9 cellular contexts compared by ENCODE assay signal in genomic region chr7:35647171-35647574, GRCh38. TPM values are rescaled to one million over a fixed set of nuclear protein-coding genes. Genes with fewer than 3 reads are reported as not detected.
DNase-seq lines count a peak whose midpoint lies in the region; ATAC-seq and TF ChIP-seq lines count a peak whose summit lies in the region.
"Had no signal": no experiment of that assay in that cellular context is flagged by ENCODE, and none has a peak within 500 bp of the region (broad histone marks: within the 10 kb centered on the region; RNA-seq: fewer than 3 reads in every experiment).

No MANE protein-coding gene starts in this region.

- TF ChIP-seq POLR2A in thyroid gland (IDR thresholded peaks at IDR 0.05): no peak

- no peak overlapping the region for H3K9ac ChIP-seq in rectal smooth muscle tissue (ENCODE audit: low read length)

- H3K27ac ChIP-seq in rectal smooth muscle tissue (ENCODE audit: low read depth, low read length) (peak overlapping the region; percentile 62), thyroid gland (no peak overlapping the region)

- DNase-seq in NCI-H526 (lab: John Stamatoyannopoulos, UW) (peak; percentile 75 to 82), Right ventricle myocardium superior (no peak), thyroid gland (no peak)
- DNase-seq in stimulated activated CD4-positive, alpha-beta T cell treated with anti-CD3 and anti-CD28 coated beads, Interleukin-4, amount 100 ng/mL, for 4 hours: no peak
- DNase-seq in activated T-cell treated with anti-CD3 and anti-CD28 coated beads, Interleukin-2, amount 50 U/mL, for 1 hour: no peak
- DNase-seq: activated CD4-positive, alpha-beta T cell treated with anti-CD3 and anti-CD28 coated beads for 48 hours had no signal

- peak; percentile 65 for ATAC-seq in GM21529 (IDR thresholded peaks at IDR 0.05; ENCODE audit: unreplicated experiment)
- ATAC-seq in Right ventricle myocardium superior (ENCODE audit: poor library complexity): peak; percentile 60
- no peak for ATAC-seq in GM21367 (IDR thresholded peaks at IDR 0.05; ENCODE audit: unreplicated experiment)

- TF ChIP-seq CTCF in thyroid gland (IDR thresholded peaks at IDR 0.05): no peak

- H3K4me1 ChIP-seq in rectal smooth muscle tissue (ENCODE audit: control insufficient read depth, insufficient read depth, low read length): peaks cover 13% of the 10 kb centered on the region
- H3K4me1 ChIP-seq in thyroid gland: peaks cover 4 to 7% of the 10 kb centered on the region in 2 donors

- H3K27me3 ChIP-seq in rectal smooth muscle tissue (ENCODE audit: control insufficient read depth, insufficient read depth, low read length) (no peaks in the 10 kb centered on the region), thyroid gland (no peaks in the 10 kb centered on the region)

- no peaks in the 10 kb centered on the region for H3K9me3 ChIP-seq in thyroid gland

- WGBS in thyroid gland, 2 donors: 57 to 63% methylated on average over 4 of the region's 4 CpGs

- intact Hi-C loops in Right ventricle myocardium superior (cut with DNase I) (no loop called here), thyroid gland (cut with DNase I) (no loop called here)

- H3K4me3 ChIP-seq in rectal smooth muscle tissue (ENCODE audit: low read length): no peak overlapping the region
- no peak overlapping the region for H3K4me3 ChIP-seq in thyroid gland (replicated peaks in 1 of 3)

- H3K36me3 ChIP-seq in rectal smooth muscle tissue (ENCODE audit: control insufficient read depth, insufficient read depth, low read length) (no peaks in the 10 kb centered on the region), thyroid gland (no peaks in the 10 kb centered on the region)

RNA-seq across cellular contexts. Expression of gene HERPUD2, which starts 47.8 kb away (rescaled TPM):
- total RNA-seq in Right ventricle myocardium superior: 13.5 TPM
- 10 to 100 TPM; 27.0 to 35.9 (median 29.9) TPM for total RNA-seq in thyroid gland

Comparison
In these comparisons a context has a peak if more than half of its experiments do, and no peak if none do; other contexts are left out.
1. DNase-seq: peak in NCI-H526 (2 of 2); none in Right ventricle myocardium superior (single experiment), stimulated activated CD4-positive, alpha-beta T cell treated with anti-CD3 and anti-CD28 coated beads, Interleukin-4, amount 100 ng/mL, for 4 hours (0 of 2), thyroid gland (0 of 2) and activated T-cell treated with anti-CD3 and anti-CD28 coated beads, Interleukin-2, amount 50 U/mL, for 1 hour (single experiment).